Comparison of ENCODE assay signal across 18 cellular contexts in the genomic region with DNA sequence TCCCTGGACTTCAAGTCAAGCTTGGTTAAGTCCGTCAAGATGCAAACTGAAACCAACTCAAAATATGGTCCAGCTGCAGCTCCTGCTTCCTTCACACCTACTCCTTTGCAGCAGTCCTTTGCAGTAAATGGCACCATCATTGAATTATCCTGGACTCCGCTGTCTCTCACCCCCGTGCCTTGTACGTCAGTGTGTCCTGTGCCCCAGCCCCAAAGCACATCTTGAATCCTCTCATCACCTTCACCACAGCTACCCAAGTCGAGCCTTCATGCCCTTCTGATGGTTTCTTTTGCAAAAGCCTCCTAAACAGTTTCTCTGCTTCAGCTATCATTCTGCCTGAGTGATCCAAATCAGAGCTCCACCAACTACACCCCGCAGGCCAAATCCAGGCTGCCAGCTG.
DNase-seq lines count a peak whose midpoint lies in the region; ATAC-seq, FAIRE-seq and TF ChIP-seq lines count a peak whose summit lies in the region.
"Had no signal": no experiment of that assay in that cellular context is flagged by ENCODE, and none has a peak within 500 bp of the region (broad histone marks: within the 10 kb centered on the region; RNA-seq: fewer than 3 reads in every experiment).

No MANE protein-coding gene starts in this region.

- H3K4me1 ChIP-seq in BLaER1: peaks cover 17% of the 10 kb centered on the region

- H4K20me1 ChIP-seq in BLaER1: no peaks in the 10 kb centered on the region

- no peaks in the 10 kb centered on the region for H3K9me3 ChIP-seq in BLaER1

- no peaks in the 10 kb centered on the region for H3K27me3 ChIP-seq in BLaER1

- H3K4me2 ChIP-seq in BLaER1: peak overlapping the region; percentile 20

- no peaks in the 10 kb centered on the region for H3K36me3 ChIP-seq in BLaER1

- no peak overlapping the region for H3K4me3 ChIP-seq in BLaER1

- H3K9ac ChIP-seq in BLaER1: no peak overlapping the region

- no peak overlapping the region for H3K27ac ChIP-seq in BLaER1
- H3K27ac ChIP-seq: HL-60 had no signal

- DNase-seq in GM12892 (ENCODE audit: insufficient read length) (no peak), left lobe of liver (ENCODE audit: low spot score) (peak; percentile 5), retina (peak; percentile 10), hippocampal formation (lab: John Stamatoyannopoulos, UW) (no peak), mucosa of gallbladder (ENCODE audit: low spot score) (no peak)
- DNase-seq: CD8-positive, alpha-beta T cell; COR-L47; DMS153; DMS79 treated with DMSO at 0.1 percent for 48 hours; EL; GDM1 had no signal

- FAIRE-seq in GM12892 (lab: Jason Lieb, UNC): peak; percentile 27
- FAIRE-seq: A204.1, D721Med, H54 had no signal

- ATAC-seq in left lobe of liver (no peak), GM21381 (IDR thresholded peaks at IDR 0.05; ENCODE audit: unreplicated experiment) (no peak)
- ATAC-seq: CD8-positive, alpha-beta T cell; HCT116 had no signal

- no peak for TF ChIP-seq POLR2A in GM12892 (IDR thresholded peaks at IDR 0.05; ENCODE audit: low read depth, low read length)

Comparison
In these comparisons a context has a peak if more than half of its experiments do, and no peak if none do; other contexts are left out.
1. DNase-seq: peak in left lobe of liver (single experiment) and retina (single experiment); none in GM12892 (single experiment), hippocampal formation (0 of 2) and mucosa of gallbladder (single experiment).